In genomic region chr2:216348909-216349308, GRCh38 we compare ENCODE assay signal across 10 cellular contexts. TPM values are rescaled to one million over a fixed set of nuclear protein-coding genes. Genes with fewer than 3 reads are reported as not detected.
DNase-seq lines count a peak whose midpoint lies in the region; ATAC-seq and TF ChIP-seq lines count a peak whose summit lies in the region.
"Had no signal": no experiment of that assay in that cellular context is flagged by ENCODE, and none has a peak within 500 bp of the region (broad histone marks: within the 10 kb centered on the region; RNA-seq: fewer than 3 reads in every experiment).

No MANE protein-coding gene starts in this region.

- peaks cover 91% of the 10 kb centered on the region for H3K79me2 ChIP-seq in GM23248 (ENCODE audit: insufficient read depth)

- no peak overlapping the region for H3K4me3 ChIP-seq in GM23248
- H3K4me3 ChIP-seq: coronary artery had no signal

- H3K27me3 ChIP-seq in GM23248 (replicated peaks; ENCODE audit: insufficient read depth) (no peaks in the 10 kb centered on the region), foreskin keratinocyte (no peaks in the 10 kb centered on the region)

- H3K27me3 Mint-ChIP-seq in activated CD8-positive, alpha-beta T cell treated with anti-CD3 and anti-CD28 coated beads, Interleukin-2, amount 10 ng/mL, durations not matched to agents 7 days and 5 days (ENCODE audit: low read depth), result no peaks in the 10 kb centered on the region
- peaks cover 20% of the 10 kb centered on the region for H3K27me3 Mint-ChIP-seq in stimulated activated memory B cell treated with anti-CD40 and anti-IgM and Interleukin-4, amounts not matched to agents 10 μg/mL and 1 μg/mL and 100 μg/mL, for 72 hours

- in situ Hi-C loops in GM23248 (cut with MboI), result no loop called here

- H3K36me3 Mint-ChIP-seq in activated CD8-positive, alpha-beta T cell treated with anti-CD3 and anti-CD28 coated beads, Interleukin-2, amount 10 ng/mL, durations not matched to agents 7 days and 5 days (ENCODE audit: low read depth), result peaks cover 8% of the 10 kb centered on the region
- no peaks in the 10 kb centered on the region for H3K36me3 Mint-ChIP-seq in stimulated activated memory B cell treated with anti-CD40 and anti-IgM and Interleukin-4, amounts not matched to agents 10 μg/mL and 1 μg/mL and 100 μg/mL, for 72 hours

- H3K4me2 ChIP-seq in GM23248 (ENCODE audit: unreplicated experiment), result no peak overlapping the region

- no peak for TF ChIP-seq CTCF in foreskin keratinocyte (conservative IDR thresholded peaks at IDR 0.05)

- WGBS in GM23248 (ENCODE audit: low coverage in 1 of 2, low lambda C conversion rate in 2 of 2, missing lambda C conversion rate in 2 of 2), 2 experiments, result 29 to 34% methylated on average over 3 of the region's 3 CpGs

- H3K9me2 ChIP-seq in GM23248 (ENCODE audit: insufficient read depth), result no peaks in the 10 kb centered on the region

- peaks cover 68% of the 10 kb centered on the region for H3K4me1 Mint-ChIP-seq in activated CD8-positive, alpha-beta T cell treated with anti-CD3 and anti-CD28 coated beads, Interleukin-2, amount 10 ng/mL, durations not matched to agents 7 days and 5 days (ENCODE audit: low read depth)
- no peaks in the 10 kb centered on the region for H3K4me1 Mint-ChIP-seq in stimulated activated memory B cell treated with anti-CD40 and anti-IgM and Interleukin-4, amounts not matched to agents 10 μg/mL and 1 μg/mL and 100 μg/mL, for 72 hours

- no peaks in the 10 kb centered on the region for H3K36me3 ChIP-seq in GM23248 (ENCODE audit: low read depth)

- no peak overlapping the region for H3K9ac ChIP-seq in GM23248

- ATAC-seq in activated CD8-positive, alpha-beta T cell treated with anti-CD3 and anti-CD28 coated beads, Interleukin-2, amount 10 ng/mL, durations not matched to agents 7 days and 5 days, result no peak
- ATAC-seq in foreskin keratinocyte, result peak; percentile 94
- ATAC-seq in stimulated activated memory B cell treated with anti-CD40 and anti-IgM and Interleukin-4, amounts not matched to agents 10 μg/mL and 1 μg/mL and 100 μg/mL, for 72 hours, result no peak
- no peak for ATAC-seq in GM18517 (IDR thresholded peaks at IDR 0.05; ENCODE audit: unreplicated experiment)

- H3K4me1 ChIP-seq in GM23248 (ENCODE audit: insufficient read depth) (peaks cover 44% of the 10 kb centered on the region), foreskin keratinocyte (peaks cover 17% of the 10 kb centered on the region)

- no peak overlapping the region for H3K4me3 Mint-ChIP-seq in activated CD8-positive, alpha-beta T cell treated with anti-CD3 and anti-CD28 coated beads, Interleukin-2, amount 10 ng/mL, durations not matched to agents 7 days and 5 days
- H3K4me3 Mint-ChIP-seq in stimulated activated memory B cell treated with anti-CD40 and anti-IgM and Interleukin-4, amounts not matched to agents 10 μg/mL and 1 μg/mL and 100 μg/mL, for 72 hours, result no peak overlapping the region

- CTCF ChIA-PET in activated CD8-positive, alpha-beta T cell treated with anti-CD3 and anti-CD28 coated beads, Interleukin-2, amount 10 ng/mL, durations not matched to agents 7 days and 5 days (lab: Charles Lee), result interaction anchor here (2.2 kb wide), 1 partner anchor 56 kb away, joined by 9 read pairs; no protein-coding TSS in a partner anchor

- H3K27ac Mint-ChIP-seq in activated CD8-positive, alpha-beta T cell treated with anti-CD3 and anti-CD28 coated beads, Interleukin-2, amount 10 ng/mL, durations not matched to agents 7 days and 5 days, result peak overlapping the region; percentile 55
- no peak overlapping the region for H3K27ac Mint-ChIP-seq in stimulated activated memory B cell treated with anti-CD40 and anti-IgM and Interleukin-4, amounts not matched to agents 10 μg/mL and 1 μg/mL and 100 μg/mL, for 72 hours

- H4K20me1 ChIP-seq in GM23248 (ENCODE audit: insufficient read depth), result no peaks in the 10 kb centered on the region

- peaks cover 34% of the 10 kb centered on the region for H3F3A ChIP-seq in GM23248 (ENCODE audit: insufficient read depth)

- H2AFZ ChIP-seq in GM23248, result no peak overlapping the region

- H3K9me3 Mint-ChIP-seq in activated CD8-positive, alpha-beta T cell treated with anti-CD3 and anti-CD28 coated beads, Interleukin-2, amount 10 ng/mL, durations not matched to agents 7 days and 5 days (ENCODE audit: insufficient read depth), result no peaks in the 10 kb centered on the region
- peaks cover 3% of the 10 kb centered on the region for H3K9me3 Mint-ChIP-seq in stimulated activated memory B cell treated with anti-CD40 and anti-IgM and Interleukin-4, amounts not matched to agents 10 μg/mL and 1 μg/mL and 100 μg/mL, for 72 hours

- H3K27ac ChIP-seq in GM23248, result peak overlapping the region; percentile 52
- peak overlapping the region; percentile 48 for H3K27ac ChIP-seq in foreskin keratinocyte
- H3K27ac ChIP-seq: coronary artery had no signal

- no peaks in the 10 kb centered on the region for H3K9me3 ChIP-seq in GM23248 (ENCODE audit: low read depth)

- DNase-seq in AG08395 (ENCODE audit: low spot score), result peak; percentile 63
- DNase-seq in GM23248, result peak; percentile 91
- DNase-seq in activated CD8-positive, alpha-beta T cell treated with anti-CD3 and anti-CD28 coated beads, Interleukin-2, amount 10 ng/mL, durations not matched to agents 7 days and 5 days, result no peak
- peak; percentile 88 to 92 for DNase-seq in foreskin keratinocyte
- no peak for DNase-seq in HT-29 (ENCODE audit: low spot score)
- DNase-seq in NCI-H2171 treated with DMSO at 0.1 percent for 48 hours (lab: John Stamatoyannopoulos, UW), result no peak
- DNase-seq: NCI-H2107 had no signal

- POLR2A ChIA-PET in activated CD8-positive, alpha-beta T cell treated with anti-CD3 and anti-CD28 coated beads, Interleukin-2, amount 10 ng/mL, durations not matched to agents 7 days and 5 days (lab: Charles Lee), result interaction anchor here (1.0 kb wide), 1 partner anchor 33 kb away, joined by 3 read pairs; no protein-coding TSS in a partner anchor

RNA-seq across cellular contexts. Expression of gene MARCHF4, which starts 23.4 kb away (rescaled TPM):
- 10.6 and 14.5 TPM in 2 replicates for total RNA-seq in GM23248 (2014; rRNA removed; shearing (Covaris generic))
- polyA plus RNA-seq in GM23248 (2016; fragmentation: Nextera tagmentation; extraction: Ambion mirVana) (7.0 and 7.8 TPM in 2 replicates), foreskin keratinocyte (13.1 and 14.9 TPM in 2 replicates)
- not detected for total RNA-seq in activated CD8-positive, alpha-beta T cell treated with anti-CD3 and anti-CD28 coated beads, Interleukin-2, amount 10 ng/mL, durations not matched to agents 7 days and 5 days
- total RNA-seq in foreskin keratinocyte, result 13.2 and 16.7 TPM in 2 replicates
- not detected in 2 replicates for total RNA-seq in HT-29 (2014; rRNA removed; shearing (Covaris generic))

Comparison
In these comparisons a context has a peak if more than half of its experiments do, and no peak if none do; other contexts are left out.
1. DNase-seq: peak in AG08395 (single experiment), GM23248 (single experiment) and foreskin keratinocyte (2 of 2); none in activated CD8-positive, alpha-beta T cell treated with anti-CD3 and anti-CD28 coated beads, Interleukin-2, amount 10 ng/mL, durations not matched to agents 7 days and 5 days (single experiment), HT-29 (single experiment) and NCI-H2171 treated with DMSO at 0.1 percent for 48 hours (single experiment).
2. RNA of gene MARCHF4, which starts 23.4 kb away (total RNA-seq): 10.6 to 14.5 TPM in GM23248 and 13.2 to 16.7 TPM in foreskin keratinocyte; not detected in activated CD8-positive, alpha-beta T cell treated with anti-CD3 and anti-CD28 coated beads, Interleukin-2, amount 10 ng/mL, durations not matched to agents 7 days and 5 days and not detected in HT-29; every median in the first group is over 10 times any median in the second.